Comparison of ENCODE assay signal across 18 cellular contexts in the genomic region with DNA sequence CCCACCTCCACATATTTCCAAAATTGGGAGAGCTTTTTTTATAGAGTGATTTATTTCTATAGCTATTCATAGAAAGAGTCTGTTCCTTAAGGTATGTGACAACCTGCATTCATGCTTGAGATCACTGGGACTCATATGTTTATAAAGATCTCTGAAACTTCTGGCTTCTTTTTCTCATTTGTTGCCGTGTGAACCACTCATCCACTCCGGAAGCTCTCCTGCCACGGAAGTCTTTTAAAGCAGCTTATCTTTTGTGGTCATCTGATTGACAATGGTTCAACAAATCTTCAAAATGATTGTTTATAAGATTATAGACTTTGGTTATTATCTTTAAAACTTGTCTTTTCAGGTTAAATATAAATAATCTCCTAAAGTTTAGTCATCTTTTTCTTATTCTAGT.
A peak's percentile ranks its signal among the peaks of the same experiment; 100 is the strongest.
DNase-seq lines count a peak whose midpoint lies in the region; ATAC-seq, FAIRE-seq and TF ChIP-seq lines count a peak whose summit lies in the region.
"Had no signal": no experiment of that assay in that cellular context is flagged by ENCODE, and none has a peak within 500 bp of the region (broad histone marks: within the 10 kb centered on the region; RNA-seq: fewer than 3 reads in every experiment).

No MANE protein-coding gene starts in this region.

- H3K27me3 ChIP-seq in Loucy (ENCODE audit: insufficient read depth, low read length, poor library complexity, severe bottlenecking) (no peaks in the 10 kb centered on the region), small intestine (ENCODE audit: control insufficient read depth in 2 of 2, insufficient read depth in 2 of 2, low read length in 2 of 2) (no peaks in the 10 kb centered on the region)
- no peaks in the 10 kb centered on the region for H3K27me3 ChIP-seq in CD8-positive, alpha-beta T cell (ENCODE audit: insufficient read depth, low read length)

- H3K36me3 ChIP-seq in Loucy (ENCODE audit: insufficient read depth, low read length) (no peaks in the 10 kb centered on the region), small intestine (ENCODE audit: control insufficient read depth in 2 of 2, insufficient read depth in 2 of 2, low read length in 2 of 2) (no peaks in the 10 kb centered on the region)
- H3K36me3 ChIP-seq in CD8-positive, alpha-beta T cell (ENCODE audit: insufficient read depth, low read length), result no peaks in the 10 kb centered on the region
- H3K36me3 ChIP-seq: HAP-1 had no signal

- H3K27me3 Mint-ChIP-seq in activated naive CD4-positive, alpha-beta T cell treated with anti-CD3 and anti-CD28 coated beads, Interleukin-2, amount 10 ng/mL, durations not matched to agents 7 days and 5 days, result no peaks in the 10 kb centered on the region
- H3K27me3 Mint-ChIP-seq in CD8-positive, alpha-beta T cell (ENCODE audit: low read depth), result no peaks in the 10 kb centered on the region

- H3K4me3 Mint-ChIP-seq in activated naive CD4-positive, alpha-beta T cell treated with anti-CD3 and anti-CD28 coated beads, Interleukin-2, amount 10 ng/mL, durations not matched to agents 7 days and 5 days, result no peak overlapping the region
- H3K4me3 Mint-ChIP-seq in CD8-positive, alpha-beta T cell, result no peak overlapping the region
- H3K4me3 Mint-ChIP-seq: CD14-positive monocyte had no signal

- 38 to 54% (median 43%) methylated on average over 3 of the region's 3 CpGs for WGBS in small intestine, 3 donors

- H3K36me3 Mint-ChIP-seq in activated naive CD4-positive, alpha-beta T cell treated with anti-CD3 and anti-CD28 coated beads, Interleukin-2, amount 10 ng/mL, durations not matched to agents 7 days and 5 days, result no peaks in the 10 kb centered on the region
- H3K36me3 Mint-ChIP-seq in CD8-positive, alpha-beta T cell, result no peaks in the 10 kb centered on the region
- H3K36me3 Mint-ChIP-seq: CD14-positive monocyte had no signal

- no peak overlapping the region for H3K27ac ChIP-seq in small intestine (ENCODE audit: low read depth in 1 of 2, low read length in 1 of 2)
- no peak overlapping the region for H3K27ac ChIP-seq in CD8-positive, alpha-beta T cell (ENCODE audit: low read depth, low read length)

- H3K4me1 ChIP-seq in Loucy (ENCODE audit: insufficient read depth, low read length, poor library complexity, severe bottlenecking) (peaks cover 4% of the 10 kb centered on the region), small intestine (ENCODE audit: control insufficient read depth in 2 of 2, insufficient read depth in 1 of 2, low read depth in 1 of 2, low read length in 1 of 2) (no peaks in the 10 kb centered on the region)
- no peaks in the 10 kb centered on the region for H3K4me1 ChIP-seq in CD8-positive, alpha-beta T cell (ENCODE audit: insufficient read depth, low read length)

- peak; percentile 25 for DNase-seq in activated naive CD4-positive, alpha-beta T cell treated with anti-CD3 and anti-CD28 coated beads, Interleukin-2, amount 10 ng/mL, durations not matched to agents 7 days and 5 days
- DNase-seq in activated naive CD4-positive, alpha-beta T cell (lab: John Stamatoyannopoulos, UW), result no peak
- DNase-seq in amniotic epithelial cell (ENCODE audit: low read depth) (peak; percentile 15), small intestine (no peak), UCSD-AML1 (lab: John Stamatoyannopoulos, UW; ENCODE audit: unreplicated experiment) (no peak)
- no peak for DNase-seq in CD8-positive, alpha-beta T cell
- no peak for DNase-seq in NK-92 treated with Interleukin-12 subunit alpha and Interleukin-12 subunit beta, amount 100 ng/mL, for 24 hours (lab: John Stamatoyannopoulos, UW)
- DNase-seq: DMS79 treated with DMSO at 0.1 percent for 48 hours, GDM1, IMR-90, NCI-H1436 treated with DMSO at 0.1 percent for 48 hours, NCI-H2081, NCI-H226, NCI-H526, PC-3 had no signal

- no peak for TF ChIP-seq CTCF in Loucy (conservative IDR thresholded peaks at IDR 0.05; ENCODE audit: low read length)
- no peak for TF ChIP-seq CTCF in CD8-positive, alpha-beta T cell (IDR thresholded peaks at IDR 0.05)

- H3K9me3 ChIP-seq in Loucy (ENCODE audit: insufficient read depth, low read depth, low read length) (no peaks in the 10 kb centered on the region), small intestine (ENCODE audit: control insufficient read depth, low read depth) (no peaks in the 10 kb centered on the region)
- H3K9me3 ChIP-seq in CD8-positive, alpha-beta T cell (ENCODE audit: low read length), result peaks cover 3% of the 10 kb centered on the region
- H3K9me3 ChIP-seq: HAP-1 had no signal

- no peaks in the 10 kb centered on the region for H3K9me2 ChIP-seq in Loucy (replicated peaks; ENCODE audit: low read depth, low read length)

- H3K79me2 ChIP-seq in Loucy (ENCODE audit: insufficient read depth, low read length), result no peaks in the 10 kb centered on the region

- no peaks in the 10 kb centered on the region for H3F3A ChIP-seq in Loucy (ENCODE audit: low read depth)

- intact Hi-C loops in CD8-positive, alpha-beta T cell (cut with DNase I, micrococcal nuclease), result no loop called here

- peaks cover 19% of the 10 kb centered on the region for H3K4me1 Mint-ChIP-seq in activated naive CD4-positive, alpha-beta T cell treated with anti-CD3 and anti-CD28 coated beads, Interleukin-2, amount 10 ng/mL, durations not matched to agents 7 days and 5 days
- H3K4me1 Mint-ChIP-seq in CD8-positive, alpha-beta T cell (ENCODE audit: low read depth), result no peaks in the 10 kb centered on the region
- H3K4me1 Mint-ChIP-seq: CD14-positive monocyte had no signal

- no peak overlapping the region for H3K4me3 ChIP-seq in Loucy (ENCODE audit: low read length, poor library complexity, severe bottlenecking)
- H3K4me3 ChIP-seq in small intestine (ENCODE audit: low read depth in 1 of 2, low read length in 2 of 2), result no peak overlapping the region
- no peak overlapping the region for H3K4me3 ChIP-seq in CD8-positive, alpha-beta T cell (ENCODE audit: low read depth, low read length)
- H3K4me3 ChIP-seq: HAP-1 had no signal

- no peak overlapping the region for H2AFZ ChIP-seq in Loucy (ENCODE audit: low read length)

- no peaks in the 10 kb centered on the region for H4K20me1 ChIP-seq in Loucy (ENCODE audit: insufficient read depth, low read length, poor library complexity, severe bottlenecking)

- H3K9ac ChIP-seq in Loucy (ENCODE audit: low read depth, low read length, poor library complexity, severe bottlenecking), result no peak overlapping the region

- H3K9me3 Mint-ChIP-seq in activated naive CD4-positive, alpha-beta T cell treated with anti-CD3 and anti-CD28 coated beads, Interleukin-2, amount 10 ng/mL, durations not matched to agents 7 days and 5 days, result no peaks in the 10 kb centered on the region
- H3K9me3 Mint-ChIP-seq in CD8-positive, alpha-beta T cell, result no peaks in the 10 kb centered on the region

- no peak overlapping the region for H3K27ac Mint-ChIP-seq in activated naive CD4-positive, alpha-beta T cell treated with anti-CD3 and anti-CD28 coated beads, Interleukin-2, amount 10 ng/mL, durations not matched to agents 7 days and 5 days
- H3K27ac Mint-ChIP-seq in CD8-positive, alpha-beta T cell, result no peak overlapping the region
- H3K27ac Mint-ChIP-seq: CD14-positive monocyte had no signal

- CTCF ChIA-PET in activated naive CD4-positive, alpha-beta T cell treated with anti-CD3 and anti-CD28 coated beads, Interleukin-2, amount 10 ng/mL, durations not matched to agents 7 days and 5 days (lab: Charles Lee), result no interaction called here
- CTCF ChIA-PET in CD8-positive, alpha-beta T cell (lab: Charles Lee), result no interaction called here

- ATAC-seq in CD8-positive, alpha-beta T cell, result no peak
- ATAC-seq: PC-3 had no signal

- H3K4me2 ChIP-seq in Loucy (ENCODE audit: low read depth, low read length, poor library complexity, severe bottlenecking), result peak overlapping the region; percentile 22

- POLR2A ChIA-PET in CD8-positive, alpha-beta T cell (lab: Charles Lee), result no interaction called here

- FAIRE-seq in small intestine (lab: Jason Lieb, UNC), result peak; percentile 10

Comparison
In these comparisons a context has a peak if more than half of its experiments do, and no peak if none do; other contexts are left out.
1. DNase-seq: peak in activated naive CD4-positive, alpha-beta T cell treated with anti-CD3 and anti-CD28 coated beads, Interleukin-2, amount 10 ng/mL, durations not matched to agents 7 days and 5 days (single experiment) and amniotic epithelial cell (single experiment); none in activated naive CD4-positive, alpha-beta T cell (0 of 4), small intestine (single experiment), UCSD-AML1 (single experiment), CD8-positive, alpha-beta T cell (0 of 7) and NK-92 treated with Interleukin-12 subunit alpha and Interleukin-12 subunit beta, amount 100 ng/mL, for 24 hours (single experiment).